ENCODE assay signal across 10 cellular contexts in genomic region chr2:47003641-47004427, GRCh38.
DNase-seq lines count a peak whose midpoint lies in the region; ATAC-seq and TF ChIP-seq lines count a peak whose summit lies in the region.
"Had no signal": no experiment of that assay in that cellular context is flagged by ENCODE, and none has a peak within 500 bp of the region (broad histone marks: within the 10 kb centered on the region; RNA-seq: fewer than 3 reads in every experiment).

No MANE protein-coding gene starts in this region.

- peaks cover 24% of the 10 kb centered on the region for H3K27me3 Mint-ChIP-seq in GM23338 (ENCODE audit: insufficient read depth, low read depth, poor library complexity)
- no peaks in the 10 kb centered on the region for H3K27me3 Mint-ChIP-seq in nephron (ENCODE audit: low read depth)

- intact Hi-C loops in ascending aorta (cut with DNase I) (no loop called here), spleen (cut with DNase I; ENCODE audit: low total_unique reads) (no loop called here), vagina (cut with DNase I) (no loop called here)

- H3K4me1 Mint-ChIP-seq in GM23338: peaks cover 30% of the 10 kb centered on the region
- H3K4me1 Mint-ChIP-seq in nephron: peaks cover 72% of the 10 kb centered on the region

- H3K4me2 ChIP-seq in GM23338: no peak overlapping the region

- no peaks in the 10 kb centered on the region for H3F3A ChIP-seq in GM23338 (replicated peaks; ENCODE audit: low read depth)

- no peak overlapping the region for H3K27ac ChIP-seq in GM23338 (ENCODE audit: low read depth)
- H3K27ac ChIP-seq in ascending aorta: peak overlapping the region; percentile 58 to 73
- H3K27ac ChIP-seq in spleen: peak overlapping the region in 2 of 8 donors; percentile 26 to 41
- no peak overlapping the region for H3K27ac ChIP-seq in vagina
- H3K27ac ChIP-seq: C4-2B had no signal

- 82 to 92% (median 87%) methylated on average over 11 to 13 of the region's 13 CpGs for WGBS in spleen, 5 donors

- TF ChIP-seq POLR2A in spleen (IDR thresholded peaks at IDR 0.05): no peak
- TF ChIP-seq POLR2A in vagina (IDR thresholded peaks at IDR 0.05): no peak

- no peaks in the 10 kb centered on the region for H3K9me3 ChIP-seq in ascending aorta
- no peaks in the 10 kb centered on the region for H3K9me3 ChIP-seq in spleen
- no peaks in the 10 kb centered on the region for H3K9me3 ChIP-seq in vagina

- H3K27me3 ChIP-seq in GM23338 (ENCODE audit: insufficient read depth) (no peaks in the 10 kb centered on the region), ascending aorta (no peaks in the 10 kb centered on the region), spleen (replicated peaks in 1 of 7) (no peaks in the 10 kb centered on the region), vagina (no peaks in the 10 kb centered on the region)

- H2AFZ ChIP-seq in GM23338: no peak overlapping the region

- DNase-seq in 8988T: peak; percentile 41
- DNase-seq in GM23338 (ENCODE audit: low spot score): no peak
- DNase-seq in ascending aorta (ENCODE audit: low spot score in 2 of 2): no peak
- no peak for DNase-seq in spleen
- DNase-seq in NCI-H1930 (lab: John Stamatoyannopoulos, UW): no peak
- DNase-seq in vagina (ENCODE audit: extremely low spot score in 2 of 2): no peak
- DNase-seq: foreskin melanocyte had no signal

- H4K20me1 ChIP-seq in GM23338 (replicated peaks; ENCODE audit: insufficient read depth): no peaks in the 10 kb centered on the region

- H3K4me3 Mint-ChIP-seq in GM23338 (no peak overlapping the region), nephron (no peak overlapping the region)

- H3K36me3 ChIP-seq in GM23338 (ENCODE audit: insufficient read depth) (no peaks in the 10 kb centered on the region), ascending aorta (peaks cover 23 to 25% of the 10 kb centered on the region in 2 donors), spleen (peaks cover 0 to 100% (median 36%) of the 10 kb centered on the region in 6 donors), vagina (peaks cover 0 to 11% of the 10 kb centered on the region in 2 donors)

- peak overlapping the region; percentile 17; the same call in 1 of the 2 replicates for H3K27ac Mint-ChIP-seq in GM23338
- peak overlapping the region in 2 of 3 experiments; percentile 53 to 92 for H3K27ac Mint-ChIP-seq in nephron

- H3K4me1 ChIP-seq in GM23338 (ENCODE audit: insufficient read depth) (no peaks in the 10 kb centered on the region), ascending aorta (peaks cover 16 to 45% of the 10 kb centered on the region in 2 donors), spleen (peaks cover 0 to 40% (median 22%) of the 10 kb centered on the region in 6 donors), vagina (peaks cover 12% of the 10 kb centered on the region)

- no peaks in the 10 kb centered on the region for H3K79me2 ChIP-seq in GM23338 (replicated peaks; ENCODE audit: insufficient read depth)

- no peaks in the 10 kb centered on the region for H3K9me3 Mint-ChIP-seq in GM23338
- H3K9me3 Mint-ChIP-seq in nephron: no peaks in the 10 kb centered on the region

- H3K4me3 ChIP-seq in GM23338 (no peak overlapping the region), ascending aorta (no peak overlapping the region), spleen (no peak overlapping the region), vagina (no peak overlapping the region)

- ATAC-seq in GM23338: no peak
- ATAC-seq in activated CD4-positive, CD25-positive, alpha-beta regulatory T cell treated with anti-CD3 and anti-CD28 coated beads, Interleukin-2, amount 50 U/mL, for 24 hours: no peak

- H3K9me2 ChIP-seq in GM23338 (ENCODE audit: insufficient read depth): no peaks in the 10 kb centered on the region

- no peaks in the 10 kb centered on the region; the same call in 1 of the 3 replicates for H3K36me3 Mint-ChIP-seq in GM23338 (ENCODE audit: low read depth)
- peaks cover 11% of the 10 kb centered on the region for H3K36me3 Mint-ChIP-seq in nephron (ENCODE audit: low read depth)

- TF ChIP-seq CTCF in GM23338 (conservative IDR thresholded peaks at IDR 0.05; ENCODE audit: low read depth in 2 of 2): no peak
- TF ChIP-seq CTCF in ascending aorta (IDR thresholded peaks at IDR 0.05): no peak
- no peak for TF ChIP-seq CTCF in nephron (IDR thresholded peaks at IDR 0.05; ENCODE audit: unreplicated experiment in 3 of 3)
- TF ChIP-seq CTCF in spleen (IDR thresholded peaks at IDR 0.05 in 8 of 11, conservative IDR thresholded peaks at IDR 0.05 in 3 of 11): no peak
- no peak for TF ChIP-seq CTCF in vagina (IDR thresholded peaks at IDR 0.05)

TF ChIP-seq in GM23338, 12 proteins besides CTCF, POLR2A, EP300 and RAD21 (continues in another document):
- TF ChIP-seq ZNF331 (CRISPR knock-in tag; IDR thresholded peaks at IDR 0.05; ENCODE audit: low read depth) (no peak), ZNF462 (CRISPR knock-in tag; IDR thresholded peaks at IDR 0.05) (no peak), EZH2 (IDR thresholded peaks at IDR 0.05; ENCODE audit: low read depth, unreplicated experiment) (no peak), STAT1 (IDR thresholded peaks at IDR 0.05; ENCODE audit: unreplicated experiment) (no peak), CREB1 (CRISPR knock-in tag; IDR thresholded peaks at IDR 0.05; ENCODE audit: low read depth) (no peak)

Comparison
In these comparisons a context has a peak if more than half of its experiments do, and no peak if none do; other contexts are left out.
1. H3K27ac ChIP-seq: peak in ascending aorta (2 of 2); none in GM23338 (single experiment) and vagina (single experiment).